ENCODE assay signal across 23 cellular contexts in the genomic region with DNA sequence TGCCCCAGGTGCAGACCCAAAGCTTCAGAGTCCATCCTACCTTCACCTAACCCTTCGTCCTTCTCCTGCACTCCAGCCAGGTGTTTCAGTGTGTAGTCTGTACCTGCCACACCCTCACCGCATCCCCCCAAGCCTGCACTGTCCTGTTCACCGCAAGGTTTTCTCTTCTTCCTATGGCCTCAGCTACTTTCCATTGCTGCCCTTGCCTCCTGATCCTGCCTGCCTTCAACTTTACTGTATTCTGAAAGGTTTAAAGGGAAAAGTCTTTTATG. TPM values are rescaled to one million over a fixed set of nuclear protein-coding genes. Genes with fewer than 3 reads are reported as not detected.
A peak's percentile ranks its signal among the peaks of the same experiment; 100 is the strongest.
DNase-seq lines count a peak whose midpoint lies in the region; ATAC-seq and TF ChIP-seq lines count a peak whose summit lies in the region.
"Had no signal": no experiment of that assay in that cellular context is flagged by ENCODE, and none has a peak within 500 bp of the region (broad histone marks: within the 10 kb centered on the region; RNA-seq: fewer than 3 reads in every experiment).

No MANE protein-coding gene starts in this region.

- H3K4ac ChIP-seq in neuronal stem cell (ENCODE audit: low read length) = no peak overlapping the region

- peak overlapping the region; percentile 96 for H3K27ac ChIP-seq in C4-2B
- H3K27ac ChIP-seq in OCI-LY1 (ENCODE audit: low read depth, low read length, poor library complexity, severe bottlenecking) = peak overlapping the region; percentile 90
- peak overlapping the region; percentile 68 for H3K27ac ChIP-seq in hepatocyte
- no peak overlapping the region for H3K27ac ChIP-seq in CD8-positive, alpha-beta T cell (ENCODE audit: low read depth, low read length)
- H3K27ac ChIP-seq in neuronal stem cell (replicated peaks; ENCODE audit: low read length) = no peak overlapping the region
- H3K27ac ChIP-seq: BLaER1 treated with 17β-estradiol and CSF1 and Interleukin-3, amounts not matched to agents 10 nM and 100 nM; foreskin keratinocyte; SJCRH30 had no signal

- H3K23ac ChIP-seq in neuronal stem cell (ENCODE audit: low read depth, low read length, poor library complexity) = no peak overlapping the region

- CTCF ChIA-PET in CD8-positive, alpha-beta T cell (lab: Charles Lee) = interaction anchor here (0.7 to 1.2 kb wide), 2 partner anchors 9 to 10 kb away, joined by 3 read pairs; no protein-coding TSS in a partner anchor

- WGBS in hepatocyte (ENCODE audit: low lambda C conversion rate, missing lambda C conversion rate) = 85% methylated on average over 3 of the region's 3 CpGs
- WGBS in neuronal stem cell (ENCODE audit: extremely low coverage in 2 of 2, insufficient read length in 2 of 2, insufficient replicate concordance in 1 of 2), 2 donors = no CpG with 5 or more reads among the region's 3 CpGs

- H3K9me2 ChIP-seq in OCI-LY1 (ENCODE audit: low read depth, low read length) (no peaks in the 10 kb centered on the region), hepatocyte (replicated peaks; ENCODE audit: insufficient read depth) (no peaks in the 10 kb centered on the region)

- no peak for TF ChIP-seq CTCF in C4-2B (conservative IDR thresholded peaks at IDR 0.05)
- no peak for TF ChIP-seq CTCF in OCI-LY1 (IDR thresholded peaks at IDR 0.05; ENCODE audit: low read length)
- no peak for TF ChIP-seq CTCF in hepatocyte (IDR thresholded peaks at IDR 0.05; ENCODE audit: poor library complexity)
- no peak for TF ChIP-seq CTCF in progenitor cell of endocrine pancreas (IDR thresholded peaks at IDR 0.05; ENCODE audit: unreplicated experiment)
- TF ChIP-seq CTCF in CD8-positive, alpha-beta T cell (IDR thresholded peaks at IDR 0.05) = no peak

- DNase-seq in hepatocyte (ENCODE audit: low spot score) = no peak
- no peak for DNase-seq in progenitor cell of endocrine pancreas (ENCODE audit: low spot score, unreplicated experiment)
- DNase-seq in CD8-positive, alpha-beta T cell = no peak
- DNase-seq in neuronal stem cell (ENCODE audit: low spot score) = no peak
- no peak for DNase-seq in NCI-H2196 (lab: John Stamatoyannopoulos, UW; ENCODE audit: unreplicated experiment)
- DNase-seq in NCI-H1105 (lab: John Stamatoyannopoulos, UW) = no peak
- DNase-seq: ACHN; activated CD8-positive, alpha-beta T cell treated with anti-CD3 and anti-CD28 coated beads, Interleukin-2, amount 10 ng/mL, durations not matched to agents 7 days and 5 days; activated gamma-delta T cell treated with Interleukin-2 at 50 U/mL for 16 hours; effector memory CD8-positive, alpha-beta T cell; foreskin keratinocyte; NCI-H1092 treated with DMSO at 0.1 percent for 48 hours; NCI-H2029 treated with DMSO at 0.1 percent for 48 hours; NCI-H774; SJCRH30; stimulated activated CD8-positive, alpha-beta memory T cell treated with anti-CD3 and anti-CD28 coated beads, Interleukin-4, amount 100 ng/mL, for 48 hours had no signal

- POLR2A ChIA-PET in CD8-positive, alpha-beta T cell (lab: Charles Lee) = interaction anchor here (0.5 kb wide), 1 partner anchor 81 kb away, joined by 3 read pairs; no protein-coding TSS in a partner anchor

- no peak overlapping the region for H4K8ac ChIP-seq in neuronal stem cell (ENCODE audit: low read depth, low read length)

- H3K4me3 ChIP-seq in OCI-LY1 (ENCODE audit: low read depth, low read length, poor library complexity, severe bottlenecking) (no peak overlapping the region), hepatocyte (no peak overlapping the region), neuronal stem cell (ENCODE audit: low read length in 2 of 2) (no peak overlapping the region)
- no peak overlapping the region for H3K4me3 ChIP-seq in CD8-positive, alpha-beta T cell (ENCODE audit: low read depth, low read length)
- H3K4me3 ChIP-seq: BLaER1 treated with 17β-estradiol and CSF1 and Interleukin-3, amounts not matched to agents 10 nM and 100 nM; HAP-1; SJCRH30 had no signal

- intact Hi-C loops in CD8-positive, alpha-beta T cell (cut with DNase I, micrococcal nuclease) = no loop called here

- H3K27ac Mint-ChIP-seq in progenitor cell of endocrine pancreas = peak overlapping the region; percentile 97
- no peak overlapping the region for H3K27ac Mint-ChIP-seq in CD8-positive, alpha-beta T cell
- H3K27ac Mint-ChIP-seq: activated CD8-positive, alpha-beta T cell treated with anti-CD3 and anti-CD28 coated beads, Interleukin-2, amount 10 ng/mL, durations not matched to agents 7 days and 5 days; natural killer cell treated with Interleukin-12 subunit alpha and Interleukin-12 subunit beta and Interleukin-15 and Interleukin-18, amount 100 ng/mL, for 72 hours had no signal

- H3K4me2 ChIP-seq in OCI-LY1 (ENCODE audit: low read length) (no peak overlapping the region), hepatocyte (peak overlapping the region; percentile 59), neuronal stem cell (ENCODE audit: insufficient read depth, low read length, poor library complexity, severe bottlenecking) (no peak overlapping the region)

- H3K4me3 Mint-ChIP-seq in progenitor cell of endocrine pancreas (ENCODE audit: low read depth) = peak overlapping the region; percentile 11
- H3K4me3 Mint-ChIP-seq in CD8-positive, alpha-beta T cell = no peak overlapping the region
- H3K4me3 Mint-ChIP-seq: activated CD8-positive, alpha-beta T cell treated with anti-CD3 and anti-CD28 coated beads, Interleukin-2, amount 10 ng/mL, durations not matched to agents 7 days and 5 days; brain; effector memory CD8-positive, alpha-beta T cell; natural killer cell treated with Interleukin-12 subunit alpha and Interleukin-12 subunit beta and Interleukin-15 and Interleukin-18, amount 100 ng/mL, for 72 hours had no signal

- H2AFZ ChIP-seq in OCI-LY1 (ENCODE audit: low read length) = no peak overlapping the region
- H2AFZ ChIP-seq in hepatocyte = no peak overlapping the region
- H2AFZ ChIP-seq in neuronal stem cell (ENCODE audit: low read length) = no peak overlapping the region

- H2BK15ac ChIP-seq in neuronal stem cell (ENCODE audit: low read length) = no peak overlapping the region

- no peak overlapping the region for H2BK120ac ChIP-seq in neuronal stem cell (ENCODE audit: low read depth, low read length)

- H3K9me3 Mint-ChIP-seq in progenitor cell of endocrine pancreas (ENCODE audit: low read depth) = no peaks in the 10 kb centered on the region
- H3K9me3 Mint-ChIP-seq in CD8-positive, alpha-beta T cell = no peaks in the 10 kb centered on the region
- H3K9me3 Mint-ChIP-seq: brain; effector memory CD8-positive, alpha-beta T cell; natural killer cell treated with Interleukin-12 subunit alpha and Interleukin-12 subunit beta and Interleukin-15 and Interleukin-18, amount 100 ng/mL, for 72 hours had no signal

- H3K27me3 ChIP-seq in OCI-LY1 (ENCODE audit: insufficient read depth, low read length) (no peaks in the 10 kb centered on the region), hepatocyte (no peaks in the 10 kb centered on the region), neuronal stem cell (ENCODE audit: control insufficient read depth in 3 of 3, insufficient read depth in 3 of 3, low read depth in 1 of 3, low read length in 3 of 3) (peaks cover 0 to 21% (median 0%) of the 10 kb centered on the region in 3 experiments)
- H3K27me3 ChIP-seq in CD8-positive, alpha-beta T cell (ENCODE audit: insufficient read depth, low read length) = no peaks in the 10 kb centered on the region
- H3K27me3 ChIP-seq: SJCRH30 had no signal

- no peak overlapping the region for H4K91ac ChIP-seq in neuronal stem cell (ENCODE audit: low read depth, low read length, poor library complexity)

- ATAC-seq in CD8-positive, alpha-beta T cell = no peak
- ATAC-seq: activated CD8-positive, alpha-beta T cell treated with anti-CD3 and anti-CD28 coated beads, Interleukin-2, amount 10 ng/mL, durations not matched to agents 7 days and 5 days; effector memory CD8-positive, alpha-beta T cell; foreskin keratinocyte; natural killer cell treated with Interleukin-12 subunit alpha and Interleukin-12 subunit beta and Interleukin-15 and Interleukin-18, amount 100 ng/mL, for 72 hours; Panc1 had no signal

- H3F3A ChIP-seq in OCI-LY1 (ENCODE audit: insufficient read depth, low read length) = no peaks in the 10 kb centered on the region

- H3K9ac ChIP-seq in OCI-LY1 (ENCODE audit: low read length) (no peak overlapping the region), neuronal stem cell (ENCODE audit: low read depth, low read length, poor library complexity) (no peak overlapping the region)
- H3K9ac ChIP-seq: BLaER1 treated with 17β-estradiol and CSF1 and Interleukin-3, amounts not matched to agents 10 nM and 100 nM had no signal

- no peak overlapping the region for H3K18ac ChIP-seq in neuronal stem cell (ENCODE audit: low read length)

- H3K14ac ChIP-seq in neuronal stem cell (ENCODE audit: low read length) = no peak overlapping the region

- no peaks in the 10 kb centered on the region for H4K20me1 ChIP-seq in OCI-LY1 (ENCODE audit: insufficient read depth, low read length)
- no peaks in the 10 kb centered on the region for H4K20me1 ChIP-seq in hepatocyte (ENCODE audit: insufficient read depth, poor library complexity, severe bottlenecking)
- H4K20me1 ChIP-seq: BLaER1 treated with 17β-estradiol and CSF1 and Interleukin-3, amounts not matched to agents 10 nM and 100 nM had no signal

- H3K4me1 ChIP-seq in OCI-LY1 (ENCODE audit: insufficient read depth, low read length, severe bottlenecking) = peaks cover 47% of the 10 kb centered on the region
- peaks cover 8% of the 10 kb centered on the region for H3K4me1 ChIP-seq in hepatocyte (ENCODE audit: insufficient read depth)
- peaks cover 13% of the 10 kb centered on the region for H3K4me1 ChIP-seq in CD8-positive, alpha-beta T cell (ENCODE audit: insufficient read depth, low read length)
- no peaks in the 10 kb centered on the region for H3K4me1 ChIP-seq in neuronal stem cell (ENCODE audit: control insufficient read depth in 2 of 2, insufficient read depth in 1 of 2, low read depth in 1 of 2, low read length in 2 of 2)
- H3K4me1 ChIP-seq: foreskin keratinocyte, SJCRH30 had no signal

- no peak overlapping the region for H2BK12ac ChIP-seq in neuronal stem cell (ENCODE audit: low read length)

- H3K36me3 Mint-ChIP-seq in progenitor cell of endocrine pancreas (ENCODE audit: insufficient read depth) = peaks cover 13% of the 10 kb centered on the region
- H3K36me3 Mint-ChIP-seq in CD8-positive, alpha-beta T cell = no peaks in the 10 kb centered on the region
- H3K36me3 Mint-ChIP-seq: brain; natural killer cell treated with Interleukin-12 subunit alpha and Interleukin-12 subunit beta and Interleukin-15 and Interleukin-18, amount 100 ng/mL, for 72 hours had no signal

- H2BK5ac ChIP-seq in neuronal stem cell (ENCODE audit: low read length) = no peak overlapping the region

- H3K4me1 Mint-ChIP-seq in progenitor cell of endocrine pancreas (ENCODE audit: low read depth) = peaks cover 52% of the 10 kb centered on the region
- peaks cover 13% of the 10 kb centered on the region for H3K4me1 Mint-ChIP-seq in CD8-positive, alpha-beta T cell (ENCODE audit: low read depth)

- H3K9me3 ChIP-seq in OCI-LY1 (ENCODE audit: low read length) = no peaks in the 10 kb centered on the region
- no peaks in the 10 kb centered on the region for H3K9me3 ChIP-seq in hepatocyte (ENCODE audit: low read depth)
- no peaks in the 10 kb centered on the region for H3K9me3 ChIP-seq in CD8-positive, alpha-beta T cell (ENCODE audit: low read length)
- H3K9me3 ChIP-seq in neuronal stem cell (replicated peaks in 1 of 2; ENCODE audit: control insufficient read depth in 2 of 2, insufficient read depth in 1 of 2, low read depth in 1 of 2, low read length in 2 of 2) = no peaks in the 10 kb centered on the region
- H3K9me3 ChIP-seq: BLaER1 treated with 17β-estradiol and CSF1 and Interleukin-3, amounts not matched to agents 10 nM and 100 nM; HAP-1; SJCRH30 had no signal

- no peaks in the 10 kb centered on the region for H3K79me1 ChIP-seq in neuronal stem cell (ENCODE audit: low read depth, low read length)

- H3K79me2 ChIP-seq in OCI-LY1 (ENCODE audit: insufficient read depth, low read length) (no peaks in the 10 kb centered on the region), hepatocyte (peaks cover 68% of the 10 kb centered on the region)

- no peaks in the 10 kb centered on the region for H3K36me3 ChIP-seq in OCI-LY1 (ENCODE audit: insufficient read depth, low read length)
- no peaks in the 10 kb centered on the region for H3K36me3 ChIP-seq in hepatocyte (replicated peaks; ENCODE audit: insufficient read depth, low read depth)
- H3K36me3 ChIP-seq in CD8-positive, alpha-beta T cell (ENCODE audit: insufficient read depth, low read length) = no peaks in the 10 kb centered on the region
- no peaks in the 10 kb centered on the region for H3K36me3 ChIP-seq in neuronal stem cell (replicated peaks in 1 of 2; ENCODE audit: control insufficient read depth in 2 of 2, insufficient read depth in 2 of 2, low read length in 2 of 2)
- H3K36me3 ChIP-seq: BLaER1 treated with 17β-estradiol and CSF1 and Interleukin-3, amounts not matched to agents 10 nM and 100 nM; HAP-1; SJCRH30 had no signal

- H3K27me3 Mint-ChIP-seq in progenitor cell of endocrine pancreas = no peaks in the 10 kb centered on the region
- H3K27me3 Mint-ChIP-seq in CD8-positive, alpha-beta T cell (ENCODE audit: low read depth) = no peaks in the 10 kb centered on the region
- H3K27me3 Mint-ChIP-seq: effector memory CD8-positive, alpha-beta T cell; natural killer cell treated with Interleukin-12 subunit alpha and Interleukin-12 subunit beta and Interleukin-15 and Interleukin-18, amount 100 ng/mL, for 72 hours had no signal

- H2AK5ac ChIP-seq in neuronal stem cell (ENCODE audit: low read depth, low read length) = no peak overlapping the region

RNA-seq across cellular contexts. Expression of gene GPR160, which starts 9.3 kb away (rescaled TPM):
- total RNA-seq in hepatocyte = 87.9 and 96.2 TPM in 2 replicates
- polyA plus RNA-seq in hepatocyte = 39.8 and 52.2 TPM in 2 replicates
- total RNA-seq in progenitor cell of endocrine pancreas = 33.7 and 44.3 TPM in 2 replicates
- total RNA-seq in CD8-positive, alpha-beta T cell = 1 to 10 TPM; 2.9 to 3.7 TPM
- polyA plus RNA-seq in neuronal stem cell (2013, experiment 1 of 2) = 0.46 TPM
- 0.37 TPM for polyA plus RNA-seq in neuronal stem cell (2013, experiment 2 of 2)

Comparison
In these comparisons a context has a peak if more than half of its experiments do, and no peak if none do; other contexts are left out.
1. H3K27ac ChIP-seq: peak in C4-2B (single experiment), OCI-LY1 (single experiment) and hepatocyte (single experiment); none in CD8-positive, alpha-beta T cell (single experiment) and neuronal stem cell (single experiment).